ENCODE assay signal across 16 cellular contexts in the genomic region with DNA sequence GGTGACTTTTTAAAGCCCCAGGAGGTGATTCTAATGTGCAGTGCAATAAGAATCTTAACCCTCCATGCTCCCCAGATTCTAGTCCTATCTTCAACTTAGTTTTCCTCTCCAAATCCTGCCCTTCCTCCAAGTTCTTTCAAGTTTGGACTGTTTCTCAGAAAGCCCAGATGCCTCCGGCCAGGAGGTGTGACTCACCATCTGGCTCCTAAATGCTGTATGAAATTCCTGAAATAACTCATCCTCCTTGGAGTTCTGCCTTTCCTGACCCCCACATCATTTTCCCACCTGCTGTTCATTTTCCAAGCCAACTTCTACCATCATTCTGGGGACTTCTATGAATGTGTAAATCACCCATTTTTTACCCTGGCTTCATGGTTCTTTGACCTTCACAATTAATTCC.
DNase-seq lines count a peak whose midpoint lies in the region; ATAC-seq and TF ChIP-seq lines count a peak whose summit lies in the region.
"Had no signal": no experiment of that assay in that cellular context is flagged by ENCODE, and none has a peak within 500 bp of the region (broad histone marks: within the 10 kb centered on the region; RNA-seq: fewer than 3 reads in every experiment).

No MANE protein-coding gene starts in this region.

- peaks cover 4% of the 10 kb centered on the region; the same call in 1 of the 3 replicates for H3K4me1 Mint-ChIP-seq in GM23338
- H3K4me1 Mint-ChIP-seq in immature natural killer cell, result no peaks in the 10 kb centered on the region
- H3K4me1 Mint-ChIP-seq: naive B cell had no signal

- H3K36me3 ChIP-seq in GM23338 (ENCODE audit: insufficient read depth) (no peaks in the 10 kb centered on the region), adipocyte (ENCODE audit: control insufficient read depth, insufficient read depth, low read length, severe bottlenecking) (no peaks in the 10 kb centered on the region)
- H3K36me3 ChIP-seq: BLaER1, left ventricle myocardium inferior, prostate gland had no signal

- no peaks in the 10 kb centered on the region for H3K79me2 ChIP-seq in GM23338 (replicated peaks; ENCODE audit: insufficient read depth)

- no peak overlapping the region for H3K27ac ChIP-seq in GM23338 (ENCODE audit: low read depth)
- H3K27ac ChIP-seq: BLaER1, left ventricle myocardium inferior, prostate gland, SK-N-MC had no signal

- H3K27me3 Mint-ChIP-seq in GM23338 (ENCODE audit: insufficient read depth, low read depth, poor library complexity) (no peaks in the 10 kb centered on the region), immature natural killer cell (ENCODE audit: low read depth in 3 of 3) (peaks cover 0 to 2% (median 2%) of the 10 kb centered on the region in 3 donors)
- H3K27me3 Mint-ChIP-seq: naive B cell had no signal

- ATAC-seq in GM23338, result no peak

- DNase-seq in GM23338 (ENCODE audit: low spot score), result peak; percentile 6
- DNase-seq in adipocyte (ENCODE audit: low read depth), result peak; percentile 12
- peak; percentile 56 for DNase-seq in fibroblast of mammary gland (ENCODE audit: low read depth)
- DNase-seq in pons (ENCODE audit: low spot score), result peak; percentile 6
- no peak for DNase-seq in NCI-H1417 (lab: John Stamatoyannopoulos, UW)
- DNase-seq in immature natural killer cell, result no peak
- no peak for DNase-seq in activated CD4-positive, alpha-beta T cell treated with anti-CD3 and anti-CD28 coated beads, Interleukin-2, amount 50 U/mL, for 1 hour
- DNase-seq in NCI-H2107 treated with DMSO at 0.1 percent for 48 hours (lab: John Stamatoyannopoulos, UW; ENCODE audit: unreplicated experiment), result no peak
- DNase-seq: activated effector memory CD4-positive, alpha-beta T cell treated with Interleukin-2 at 50 U/mL for 16 hours; effector memory CD4-positive, alpha-beta T cell; glutamatergic neuron; left ventricle myocardium inferior; naive B cell had no signal

- TF ChIP-seq CTCF in GM23338 (conservative IDR thresholded peaks at IDR 0.05; ENCODE audit: low read depth in 2 of 2), result no peak
- no peak for TF ChIP-seq CTCF in fibroblast of mammary gland (conservative IDR thresholded peaks at IDR 0.05; ENCODE audit: control insufficient read depth, insufficient read depth, low read depth, low read length)

- no peak overlapping the region for H3K4me3 Mint-ChIP-seq in GM23338
- H3K4me3 Mint-ChIP-seq in immature natural killer cell, result no peak overlapping the region
- H3K4me3 Mint-ChIP-seq: naive B cell had no signal

- no peaks in the 10 kb centered on the region for H3K4me1 ChIP-seq in GM23338 (ENCODE audit: insufficient read depth)
- peaks cover 16% of the 10 kb centered on the region for H3K4me1 ChIP-seq in adipocyte (ENCODE audit: control insufficient read depth, insufficient read depth, low read length)
- H3K4me1 ChIP-seq: BLaER1, left ventricle myocardium inferior, prostate gland had no signal

- H3K9ac ChIP-seq in adipocyte (ENCODE audit: low read length), result no peak overlapping the region
- H3K9ac ChIP-seq: BLaER1 had no signal

- H3K4me2 ChIP-seq in GM23338, result no peak overlapping the region
- H3K4me2 ChIP-seq: BLaER1 had no signal

- H3F3A ChIP-seq in GM23338 (replicated peaks; ENCODE audit: low read depth), result no peaks in the 10 kb centered on the region

- H3K27ac Mint-ChIP-seq in GM23338 (no peak overlapping the region), immature natural killer cell (no peak overlapping the region)
- H3K27ac Mint-ChIP-seq: naive B cell had no signal

- H3K36me3 Mint-ChIP-seq in GM23338 (ENCODE audit: low read depth) (no peaks in the 10 kb centered on the region), immature natural killer cell (no peaks in the 10 kb centered on the region)
- H3K36me3 Mint-ChIP-seq: naive B cell had no signal

- H3K4me3 ChIP-seq in GM23338 (no peak overlapping the region), adipocyte (ENCODE audit: low read length) (no peak overlapping the region), fibroblast of mammary gland (ENCODE audit: control insufficient read depth, low read depth, low read length) (no peak overlapping the region)
- H3K4me3 ChIP-seq: BLaER1, left ventricle myocardium inferior, prostate gland, SK-N-MC had no signal

- 0 out of 2 replicates have a peak overlapping the region, but pooled peaks have one; percentile 15 for H2AFZ ChIP-seq in GM23338

- no peaks in the 10 kb centered on the region for H3K9me3 ChIP-seq in adipocyte (ENCODE audit: control insufficient read depth, low read length)
- H3K9me3 ChIP-seq: BLaER1, left ventricle myocardium inferior, prostate gland had no signal

- H3K27me3 ChIP-seq in GM23338 (ENCODE audit: insufficient read depth) (no peaks in the 10 kb centered on the region), adipocyte (replicated peaks; ENCODE audit: control insufficient read depth, insufficient read depth, low read length) (no peaks in the 10 kb centered on the region)
- H3K27me3 ChIP-seq: BLaER1 had no signal

- H4K20me1 ChIP-seq in GM23338 (replicated peaks; ENCODE audit: insufficient read depth), result no peaks in the 10 kb centered on the region
- H4K20me1 ChIP-seq: BLaER1 had no signal

- peaks cover 6% of the 10 kb centered on the region; the same call in 1 of the 2 replicates for H3K9me2 ChIP-seq in GM23338 (ENCODE audit: insufficient read depth)

- no peaks in the 10 kb centered on the region for H3K9me3 Mint-ChIP-seq in GM23338
- peaks cover 0 to 11% (median 4%) of the 10 kb centered on the region in 6 donors for H3K9me3 Mint-ChIP-seq in immature natural killer cell

TF ChIP-seq in GM23338, 12 proteins besides CTCF, POLR2A, EP300 and RAD21 (continues in another document):
- TF ChIP-seq EZH2 (IDR thresholded peaks at IDR 0.05; ENCODE audit: low read depth, unreplicated experiment) (no peak), JUNB (IDR thresholded peaks at IDR 0.05; ENCODE audit: unreplicated experiment) (no peak), EZH2phosphoT487 (IDR thresholded peaks at IDR 0.05; ENCODE audit: unreplicated experiment) (no peak)
- TF ChIP-seq, protein P1, sequence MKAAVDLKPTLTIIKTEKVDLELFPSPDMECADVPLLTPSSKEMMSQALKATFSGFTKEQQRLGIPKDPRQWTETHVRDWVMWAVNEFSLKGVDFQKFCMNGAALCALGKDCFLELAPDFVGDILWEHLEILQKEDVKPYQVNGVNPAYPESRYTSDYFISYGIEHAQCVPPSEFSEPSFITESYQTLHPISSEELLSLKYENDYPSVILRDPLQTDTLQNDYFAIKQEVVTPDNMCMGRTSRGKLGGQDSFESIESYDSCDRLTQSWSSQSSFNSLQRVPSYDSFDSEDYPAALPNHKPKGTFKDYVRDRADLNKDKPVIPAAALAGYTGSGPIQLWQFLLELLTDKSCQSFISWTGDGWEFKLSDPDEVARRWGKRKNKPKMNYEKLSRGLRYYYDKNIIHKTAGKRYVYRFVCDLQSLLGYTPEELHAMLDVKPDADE (IDR thresholded peaks at IDR 0.05), result no peak

Comparison
In these comparisons a context has a peak if more than half of its experiments do, and no peak if none do; other contexts are left out.
1. DNase-seq: peak in GM23338 (single experiment), adipocyte (single experiment), fibroblast of mammary gland (single experiment) and pons (single experiment); none in NCI-H1417 (0 of 3), immature natural killer cell (0 of 3), activated CD4-positive, alpha-beta T cell treated with anti-CD3 and anti-CD28 coated beads, Interleukin-2, amount 50 U/mL, for 1 hour (single experiment) and NCI-H2107 treated with DMSO at 0.1 percent for 48 hours (single experiment).